Comparison of ENCODE assay signal across 1 cellular context in genomic region chr4:37682701-37683401, GRCh38.
TF ChIP-seq lines count a peak whose summit lies in the region.

No MANE protein-coding gene starts in this region.

TF ChIP-seq in GM12878, 131 proteins besides CTCF, POLR2A, EP300 and RAD21 (continued from another document and continues in another):
- TF ChIP-seq CUX1 (IDR thresholded peaks at IDR 0.05; ENCODE audit: insufficient replicate concordance, low read depth, low read length) (peak; percentile 52), YY1 (IDR thresholded peaks at IDR 0.05; ENCODE audit: low read depth, low read length) (no peak), CHD4 (IDR thresholded peaks at IDR 0.05) (no peak), E2F8 (IDR thresholded peaks at IDR 0.05; ENCODE audit: low read depth, partially characterized antibody) (no peak), NFXL1 (IDR thresholded peaks at IDR 0.05; ENCODE audit: borderline replicate concordance) (no peak), BCLAF1 (IDR thresholded peaks at IDR 0.05) (no peak), IRF3 (IDR thresholded peaks at IDR 0.05) (no peak), EZH2 (IDR thresholded peaks at IDR 0.05; ENCODE audit: borderline replicate concordance, control insufficient read depth, low read depth, low read length) (no peak), NBN (IDR thresholded peaks at IDR 0.05) (0 out of 2 replicates have a peak, but pooled peaks have one; percentile 66), CHD1 (IDR thresholded peaks at IDR 0.05; ENCODE audit: low read depth, low read length) (no peak), NR2C2 (IDR thresholded peaks at IDR 0.05; ENCODE audit: borderline replicate concordance, control insufficient read depth, insufficient read length, low read depth) (no peak), CEBPB (IDR thresholded peaks at IDR 0.05; ENCODE audit: borderline replicate concordance in 1 of 2, low read depth in 2 of 2, low read length in 2 of 2) (no peak), MXI1 (IDR thresholded peaks at IDR 0.05; ENCODE audit: low read depth, low read length) (peak; percentile 56; the same call in 1 of the 2 replicates), KLF5 (IDR thresholded peaks at IDR 0.05; ENCODE audit: partially characterized antibody) (no peak), HDAC6 (IDR thresholded peaks at IDR 0.05; ENCODE audit: unreplicated experiment) (no peak), CBX5 (IDR thresholded peaks at IDR 0.05; ENCODE audit: low read depth) (no peak), BRCA1 (IDR thresholded peaks at IDR 0.05; ENCODE audit: low read depth, low read length) (no peak), MTA3 (IDR thresholded peaks at IDR 0.05; ENCODE audit: borderline replicate concordance, low read length) (peak; percentile 67; the same call in 1 of the 2 replicates), ATF3 (IDR thresholded peaks at IDR 0.05; ENCODE audit: borderline replicate concordance, extremely low read depth, low read depth, low read length) (no peak), KDM1A (IDR thresholded peaks at IDR 0.05; ENCODE audit: borderline replicate concordance) (no peak), EED (IDR thresholded peaks at IDR 0.05; ENCODE audit: low read depth) (peak; percentile 51; the same call in 1 of the 2 replicates), ELK1 (IDR thresholded peaks at IDR 0.05; ENCODE audit: low read depth, low read length) (no peak), JUND (IDR thresholded peaks at IDR 0.05; ENCODE audit: low read depth, low read length) (no peak), BHLHE40 (IDR thresholded peaks at IDR 0.05; ENCODE audit: borderline replicate concordance in 1 of 2, low read depth in 2 of 2, low read length in 1 of 2) (0 out of 4 replicates have a peak, but pooled peaks of 1 of the 2 experiments have one; percentile 35), SREBF2 (IDR thresholded peaks at IDR 0.05; ENCODE audit: low read length) (no peak), SMC3 (IDR thresholded peaks at IDR 0.05; ENCODE audit: borderline replicate concordance, low read length) (no peak), TARDBP (IDR thresholded peaks at IDR 0.05; ENCODE audit: borderline replicate concordance) (no peak), MTA2 (IDR thresholded peaks at IDR 0.05; ENCODE audit: low read depth) (peak; percentile 96), ESRRA (IDR thresholded peaks at IDR 0.05; ENCODE audit: low read length) (no peak), FOXK2 (IDR thresholded peaks at IDR 0.05) (no peak), CHD2 (IDR thresholded peaks at IDR 0.05; ENCODE audit: borderline replicate concordance, low read depth, low read length) (no peak), USF1 (IDR thresholded peaks at IDR 0.05; ENCODE audit: borderline replicate concordance, extremely low read length, insufficient read depth, low read depth, low read length) (no peak), SPI1 (IDR thresholded peaks at IDR 0.05; ENCODE audit: borderline replicate concordance, insufficient read depth, low read depth, low read length) (peak; percentile 93), POLR2AphosphoS5 (IDR thresholded peaks at IDR 0.05; ENCODE audit: low read length) (no peak), FOS (IDR thresholded peaks at IDR 0.05; ENCODE audit: borderline replicate concordance, extremely low read depth, insufficient read length) (no peak), CREB1 (IDR thresholded peaks at IDR 0.05; ENCODE audit: low read depth) (0 out of 2 replicates have a peak, but pooled peaks have one; percentile 34), GABPA (IDR thresholded peaks at IDR 0.05; ENCODE audit: low read depth) (no peak), E2F4 (IDR thresholded peaks at IDR 0.05; ENCODE audit: low read depth, low read length) (no peak), NKRF (conservative IDR thresholded peaks at IDR 0.05) (no peak), IKZF1 (conservative IDR thresholded peaks at IDR 0.05) (peak; percentile 91), MAX (IDR thresholded peaks at IDR 0.05; ENCODE audit: low read depth, low read length) (no peak), BCL11A (IDR thresholded peaks at IDR 0.05; ENCODE audit: low read depth, low read length) (peak; percentile 67; the same call in 1 of the 2 replicates)
